In the genomic region with DNA sequence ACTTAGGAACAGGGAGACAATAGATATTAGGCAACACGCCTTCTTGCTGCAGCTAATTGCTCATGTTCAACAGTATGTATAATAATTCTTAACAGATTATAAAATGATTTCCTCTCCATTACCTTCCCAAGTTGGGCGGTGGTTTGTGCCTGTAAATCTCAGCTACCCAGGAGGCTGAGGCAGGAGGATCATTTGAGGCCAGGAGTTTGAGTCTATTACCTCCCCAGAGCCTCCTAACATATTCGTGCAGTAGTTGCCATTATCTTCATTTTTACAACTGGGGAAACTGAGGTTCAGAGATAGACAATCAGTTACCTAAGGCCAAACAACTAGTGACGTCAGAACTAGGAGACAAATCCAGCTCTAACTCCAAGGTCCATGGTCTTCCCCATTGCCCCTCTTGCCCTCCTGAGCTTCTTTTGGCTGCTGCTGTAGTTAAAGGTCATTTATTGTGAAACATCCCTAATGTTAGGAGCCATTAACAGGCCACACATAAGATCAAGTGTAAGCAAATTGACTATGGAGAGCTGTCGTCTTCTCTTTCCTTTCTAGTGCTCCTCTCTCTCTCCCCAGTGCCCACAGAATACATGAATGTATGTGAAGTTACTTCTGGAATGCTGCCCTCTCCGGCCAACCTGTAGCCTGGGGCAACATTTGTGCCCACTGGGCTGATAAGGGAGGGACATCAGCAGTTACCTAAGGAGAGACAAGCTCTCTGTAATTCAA, we compare ENCODE assay signal across 18 cellular contexts. TPM values are rescaled to one million over a fixed set of nuclear protein-coding genes. Genes with fewer than 3 reads are reported as not detected.
A peak's percentile ranks its signal among the peaks of the same experiment; 100 is the strongest.
DNase-seq lines count a peak whose midpoint lies in the region; TF ChIP-seq lines count a peak whose summit lies in the region.
"Had no signal": no experiment of that assay in that cellular context is flagged by ENCODE, and none has a peak within 500 bp of the region (broad histone marks: within the 10 kb centered on the region; RNA-seq: fewer than 3 reads in every experiment).

No MANE protein-coding gene starts in this region.

- DNase-seq in Calu3, result no peak
- peak; percentile 18 for DNase-seq in chondrocyte (ENCODE audit: low spot score)
- no peak for DNase-seq in activated CD4-positive, alpha-beta T cell treated with anti-CD3 and anti-CD28 coated beads for 1 hour
- DNase-seq in NCI-H2081 (lab: John Stamatoyannopoulos, UW), result no peak
- DNase-seq in Kasumi-1 (lab: John Stamatoyannopoulos, UW), result no peak
- DNase-seq: activated CD4-positive, alpha-beta T cell treated with anti-CD3 and anti-CD28 coated beads, Interleukin-2, amount 50 U/mL, for 4 hours; activated CD8-positive, alpha-beta memory T cell treated with anti-CD3 and anti-CD28 coated beads, Interleukin-2, amount 50 U/mL, for 4 hours; CD8-positive, alpha-beta memory T cell; cerebellar nuclear complex; DMS79; effector CD4-positive, alpha-beta T cell; hippocampal formation; NCI-H1417 treated with DMSO at 0.1 percent for 48 hours; NCI-H510A; NK-92 treated with Interleukin-12 subunit alpha and Interleukin-12 subunit beta, amount 100 ng/mL, for 24 hours; pancreas had no signal

- peaks cover 93 to 95% of the 10 kb centered on the region in 2 experiments for H3K4me1 ChIP-seq in neutrophil (ENCODE audit: control insufficient read depth in 1 of 2, insufficient read depth in 1 of 2, low read depth in 1 of 2, low read length in 1 of 2)
- H3K4me1 ChIP-seq: pancreas had no signal

- intact Hi-C loops in Calu3 (cut with micrococcal nuclease; ENCODE audit: unreplicated experiment), result no loop called here

- H3K4me3 Mint-ChIP-seq in Calu3 (ENCODE audit: low read depth, unreplicated experiment) (no peak overlapping the region), chondrocyte (ENCODE audit: unreplicated experiment) (no peak overlapping the region)
- H3K4me3 Mint-ChIP-seq: CD8-positive, alpha-beta memory T cell had no signal

- peak overlapping the region; percentile 21 for H3K27ac Mint-ChIP-seq in Calu3 (ENCODE audit: unreplicated experiment)
- no peak overlapping the region for H3K27ac Mint-ChIP-seq in chondrocyte (ENCODE audit: unreplicated experiment)
- H3K27ac Mint-ChIP-seq: CD8-positive, alpha-beta memory T cell had no signal

- H3K9me3 Mint-ChIP-seq in Calu3 (ENCODE audit: low read depth, unreplicated experiment), result no peaks in the 10 kb centered on the region
- H3K9me3 Mint-ChIP-seq in chondrocyte (ENCODE audit: low read depth), result peaks cover 5% of the 10 kb centered on the region

- H3K36me3 Mint-ChIP-seq in Calu3 (ENCODE audit: insufficient read depth, unreplicated experiment), result no peaks in the 10 kb centered on the region
- H3K36me3 Mint-ChIP-seq in chondrocyte (ENCODE audit: low read depth), result peaks cover 1% of the 10 kb centered on the region

- H3K4me1 Mint-ChIP-seq in Calu3 (ENCODE audit: low read depth, unreplicated experiment) (peaks cover 21% of the 10 kb centered on the region), chondrocyte (ENCODE audit: low read depth) (no peaks in the 10 kb centered on the region)
- H3K4me1 Mint-ChIP-seq: CD8-positive, alpha-beta memory T cell had no signal

- no peaks in the 10 kb centered on the region for H3K36me3 ChIP-seq in neutrophil
- H3K36me3 ChIP-seq: pancreas had no signal

- no peaks in the 10 kb centered on the region for H3K27me3 ChIP-seq in neutrophil
- H3K27me3 ChIP-seq: pancreas had no signal

- peak overlapping the region; percentile 33 to 39 for H3K4me3 ChIP-seq in neutrophil (ENCODE audit: low read depth in 1 of 2, low read length in 1 of 2)
- H3K4me3 ChIP-seq: pancreas had no signal

- no peaks in the 10 kb centered on the region for H3K9me3 ChIP-seq in neutrophil
- H3K9me3 ChIP-seq: pancreas had no signal

- BruUV-seq in Calu3 (replicated peaks; lab: Mats Ljungman, UMichigan), result no TSS peak

- no peak for TF ChIP-seq RAD21 in Ishikawa (IDR thresholded peaks at IDR 0.05; ENCODE audit: low read depth)

- peak overlapping the region; percentile 96 for H3K27ac ChIP-seq in neutrophil
- H3K27ac ChIP-seq: pancreas had no signal

- TF ChIP-seq EP300 in Ishikawa (IDR thresholded peaks at IDR 0.05; ENCODE audit: borderline replicate concordance), result no peak

- H3K27me3 Mint-ChIP-seq in Calu3 (ENCODE audit: unreplicated experiment), result no peaks in the 10 kb centered on the region
- peaks cover 1% of the 10 kb centered on the region for H3K27me3 Mint-ChIP-seq in chondrocyte (ENCODE audit: low read depth)

- no peak for TF ChIP-seq CTCF in Calu3 (IDR thresholded peaks at IDR 0.05; ENCODE audit: unreplicated experiment)
- no peak for TF ChIP-seq CTCF in chondrocyte (IDR thresholded peaks at IDR 0.05)
- TF ChIP-seq CTCF in neutrophil (IDR thresholded peaks at IDR 0.05), result no peak

- CTCF ChIA-PET in Calu3 (lab: Charles Lee), result interaction anchor here (0.6 to 1.2 kb wide), 4 partner anchors 17 to 260 kb away, joined by 3 to 7 read pairs (median 3); no protein-coding TSS in a partner anchor

TF ChIP-seq in Ishikawa, 13 proteins besides CTCF, POLR2A, EP300 and RAD21:
- TF ChIP-seq, protein P1, sequence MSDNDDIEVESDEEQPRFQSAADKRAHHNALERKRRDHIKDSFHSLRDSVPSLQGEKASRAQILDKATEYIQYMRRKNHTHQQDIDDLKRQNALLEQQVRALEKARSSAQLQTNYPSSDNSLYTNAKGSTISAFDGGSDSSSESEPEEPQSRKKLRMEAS (IDR thresholded peaks at IDR 0.05), result no peak
- TF ChIP-seq CEBPB (IDR thresholded peaks at IDR 0.05), result peak; percentile 25; the same call in 1 of the 2 replicates

RNA-seq across cellular contexts. Expression of a gene that starts 40.4 kb away (rescaled TPM):
- 2.4 and 2.5 TPM in 2 replicates for total RNA-seq in Calu3 (2022)
- 0.07 to 0.10 TPM in 2 of 3 replicates, not detected in the other for total RNA-seq in chondrocyte

RNA-seq across cellular contexts. Expression of a gene that starts 47.7 kb away (rescaled TPM):
- total RNA-seq in Calu3 (2022) (15.0 and 18.8 TPM in 2 replicates), chondrocyte (13.5 to 17.9 TPM (median 15.7 TPM) in 3 replicates)
